In genomic region chr1:100302756-100303155, GRCh38 we compare ENCODE assay signal across 24 cellular contexts.
"Had no signal": no experiment of that assay in that cellular context is flagged by ENCODE, and none has a peak within 500 bp of the region (broad histone marks: within the 10 kb centered on the region; RNA-seq: fewer than 3 reads in every experiment).

No MANE protein-coding gene starts in this region.

- DNase-seq: activated CD4-positive, alpha-beta T cell treated with anti-CD3 and anti-CD28 coated beads for 36 hours; activated CD4-positive, alpha-beta T cell treated with anti-CD3 and anti-CD28 coated beads, Interleukin-2, amount 10 ng/mL, durations not matched to agents 7 days and 5 days; activated CD4-positive, alpha-beta T cell treated with anti-CD3 and anti-CD28 coated beads, Interleukin-2, amount 50 U/mL, for 48 hours; activated CD8-positive, alpha-beta T cell treated with anti-CD3 and anti-CD28 coated beads, Interleukin-2, amount 10 ng/mL, durations not matched to agents 7 days and 5 days; activated gamma-delta T cell; activated naive CD4-positive, alpha-beta T cell treated with Interleukin-2 at 50 U/mL for 16 hours; activated naive CD8-positive, alpha-beta T cell treated with anti-CD3 and anti-CD28 coated beads, Interleukin-2, amount 10 ng/mL, durations not matched to agents 7 days and 5 days; activated T-cell treated with anti-CD3 and anti-CD28 coated beads, Interleukin-2, amount 50 U/mL, for 24 hours; amygdala; body of pancreas; MM.1S; MV-4-11; NCI-H1092; NCI-H1436 treated with DMSO at 0.1 percent for 48 hours; NCI-H1694 treated with DMSO at 0.1 percent for 48 hours; NCI-H2029; NCI-H345; NCI-H524 treated with DMSO at 0.1 percent for 48 hours; RPMI8226; SHP77 treated with DMSO at 0.1 percent for 48 hours; SK-N-SH had no signal

- H3K27ac ChIP-seq: body of pancreas, breast epithelium, SJSA1 had no signal

- ATAC-seq: activated CD4-positive, alpha-beta T cell treated with anti-CD3 and anti-CD28 coated beads for 36 hours; activated CD8-positive, alpha-beta T cell treated with anti-CD3 and anti-CD28 coated beads, Interleukin-2, amount 10 ng/mL, durations not matched to agents 7 days and 5 days; body of pancreas; Panc1 had no signal

- H3K36me3 ChIP-seq: breast epithelium, SJSA1 had no signal

- H3K4me3 ChIP-seq: body of pancreas, breast epithelium, SJSA1 had no signal

- H3K9me3 ChIP-seq: body of pancreas, breast epithelium, SJSA1, SK-N-SH had no signal

- H3K27me3 ChIP-seq: body of pancreas, breast epithelium, SJSA1 had no signal

- H3K4me1 ChIP-seq: body of pancreas, breast epithelium, SJSA1 had no signal
